4 cellular contexts compared by ENCODE assay signal in genomic region chr21:10471999-10472398, GRCh38. TPM values are rescaled to one million over a fixed set of nuclear protein-coding genes. Genes with fewer than 3 reads are reported as not detected.
"Had no signal": no experiment of that assay in that cellular context is flagged by ENCODE, and none has a peak within 500 bp of the region (broad histone marks: within the 10 kb centered on the region; RNA-seq: fewer than 3 reads in every experiment).

No MANE protein-coding gene starts in this region.

RNA-seq across cellular contexts. Expression of gene TPTE, which starts 49.4 kb away (rescaled TPM):
- total RNA-seq: GM23248, H7, HFFc6, IMR-90 had no signal
- polyA plus RNA-seq: GM23248, IMR-90 had no signal
